In genomic region chr1:31447210-31447609, GRCh38 we compare ENCODE assay signal across 1 cellular context.
TF ChIP-seq lines count a peak whose summit lies in the region.

No MANE protein-coding gene starts in this region.

TF ChIP-seq in HEK293, 187 proteins besides CTCF, POLR2A, EP300 and RAD21 (continued from another document):
- TF ChIP-seq ZNF580 (tag by site-specific recombination; IDR thresholded peaks at IDR 0.05) (0 out of 2 replicates have a peak, but pooled peaks have one; percentile 8), ZXDB (tag by site-specific recombination; IDR thresholded peaks at IDR 0.05) (peak; percentile 63; the same call in 1 of the 2 replicates), OSR2 (tag by site-specific recombination; IDR thresholded peaks at IDR 0.05) (peak; percentile 50), TRIM28 (IDR thresholded peaks at IDR 0.05; ENCODE audit: borderline replicate concordance, low read length) (peak; percentile 66; the same call in 1 of the 2 replicates)
